ENCODE assay signal across 9 cellular contexts in genomic region chr22:46075764-46076531, GRCh38.
DNase-seq lines count a peak whose midpoint lies in the region; ATAC-seq, FAIRE-seq and TF ChIP-seq lines count a peak whose summit lies in the region.
"Had no signal": no experiment of that assay in that cellular context is flagged by ENCODE, and none has a peak within 500 bp of the region (broad histone marks: within the 10 kb centered on the region; RNA-seq: fewer than 3 reads in every experiment).

No MANE protein-coding gene starts in this region.

- TF ChIP-seq POLR2A in ovary (IDR thresholded peaks at IDR 0.05), result no peak

- TF ChIP-seq EP300 in ovary (IDR thresholded peaks at IDR 0.05), result no peak

- intact Hi-C loops in ovary (cut with DNase I), result loop anchor here in 1 of 4 donors (10.0 kb wide), 1 partner anchor 61 kb away; no protein-coding TSS in a partner anchor

- DNase-seq in BE2C (peak; percentile 24), SK-MEL-5 (ENCODE audit: low read depth, low spot score) (peak; percentile 64), fibroblast of the aortic adventitia (ENCODE audit: low read depth) (peak; percentile 30), ovary (peak in 2 of 5 donors; percentile 36 to 54), T-helper 9 cell (no peak), RCC 7860 (ENCODE audit: low spot score) (no peak)

- in situ Hi-C loops in SK-MEL-5 (cut with HindIII; ENCODE audit: low pct_unique_long_range_greater_than_20kb, low sequenced_read_pairs), result no loop called here

- no peak for ATAC-seq in HG02571 (IDR thresholded peaks at IDR 0.05; ENCODE audit: unreplicated experiment)
- ATAC-seq in HG03469 (IDR thresholded peaks at IDR 0.05; ENCODE audit: unreplicated experiment), result no peak
- ATAC-seq: left colon had no signal

- H3K27me3 ChIP-seq in BE2C, result no peaks in the 10 kb centered on the region
- no peaks in the 10 kb centered on the region for H3K27me3 ChIP-seq in ovary

- H3K27ac ChIP-seq in ovary, result peak overlapping the region; percentile 94 to 98

- TF ChIP-seq CTCF in BE2C (IDR thresholded peaks at IDR 0.05; ENCODE audit: low read depth, low read length) (no peak), fibroblast of the aortic adventitia (IDR thresholded peaks at IDR 0.05; ENCODE audit: insufficient read depth, low read length) (no peak), ovary (IDR thresholded peaks at IDR 0.05) (no peak)

- no peak for FAIRE-seq in RCC 7860 (lab: Jason Lieb, UNC)

- H3K36me3 ChIP-seq in BE2C (peaks cover 77% of the 10 kb centered on the region), ovary (no peaks in the 10 kb centered on the region)

- H3K4me1 ChIP-seq in BE2C (no peaks in the 10 kb centered on the region), ovary (ENCODE audit: insufficient read depth) (peaks cover 11% of the 10 kb centered on the region)

- H3K9me3 ChIP-seq in BE2C (no peaks in the 10 kb centered on the region), ovary (no peaks in the 10 kb centered on the region)

- peak overlapping the region; percentile 90 for H3K4me3 ChIP-seq in BE2C (ENCODE audit: low read depth, low read length)
- peak overlapping the region; percentile 98 for H3K4me3 ChIP-seq in fibroblast of the aortic adventitia (ENCODE audit: low read depth, low read length)
- H3K4me3 ChIP-seq in ovary, result peak overlapping the region; percentile 78

- WGBS in ovary, 3 donors, result 1 to 3% (median 2%) methylated on average over 15 of the region's 15 CpGs

Comparison
In these comparisons a context has a peak if more than half of its experiments do, and no peak if none do; other contexts are left out.
1. DNase-seq: peak in BE2C (single experiment), SK-MEL-5 (single experiment) and fibroblast of the aortic adventitia (single experiment); none in T-helper 9 cell (single experiment) and RCC 7860 (single experiment).
2. Peak in every context shown above with its lines, with median percentiles within 50 percentile points of each other: H3K4me3 ChIP-seq.